In genomic region chr2:159124441-159124911, GRCh38 we compare ENCODE assay signal across 1 cellular context.
TF ChIP-seq lines count a peak whose summit lies in the region.

No MANE protein-coding gene starts in this region.

TF ChIP-seq in K562, 482 proteins besides CTCF, POLR2A, EP300 and RAD21 (continued from another document and continues in another):
- no peak for TF ChIP-seq ZBTB33 (CRISPR knock-in tag; IDR thresholded peaks at IDR 0.05)
- TF ChIP-seq ZNF695 (CRISPR knock-in tag; IDR thresholded peaks at IDR 0.05), result no peak
- TF ChIP-seq HMGXB4 (CRISPR knock-in tag; IDR thresholded peaks at IDR 0.05), result no peak
- no peak for TF ChIP-seq RFX5 (IDR thresholded peaks at IDR 0.05; ENCODE audit: low read depth, low read length)
- no peak for TF ChIP-seq KLF6 (CRISPR knock-in tag; IDR thresholded peaks at IDR 0.05; ENCODE audit: borderline replicate concordance)
- TF ChIP-seq ZNF76 (CRISPR knock-in tag; IDR thresholded peaks at IDR 0.05; ENCODE audit: borderline replicate concordance), result no peak
- TF ChIP-seq ATF1 (CRISPR knock-in tag; IDR thresholded peaks at IDR 0.05), result no peak
- TF ChIP-seq ATF1 (tag; IDR thresholded peaks at IDR 0.05), result no peak
- TF ChIP-seq MIER1 (IDR thresholded peaks at IDR 0.05; ENCODE audit: low read depth), result no peak
- no peak for TF ChIP-seq SAFB (IDR thresholded peaks at IDR 0.05; ENCODE audit: borderline replicate concordance, low read depth, low read length)
- TF ChIP-seq PHTF2 (CRISPR knock-in tag; IDR thresholded peaks at IDR 0.05), result no peak
- TF ChIP-seq HOMEZ (CRISPR knock-in tag; IDR thresholded peaks at IDR 0.05), result no peak
- TF ChIP-seq MEIS2 (IDR thresholded peaks at IDR 0.05; ENCODE audit: partially characterized antibody), result no peak
- no peak for TF ChIP-seq CGGBP1 (CRISPR knock-in tag; IDR thresholded peaks at IDR 0.05)
- no peak for TF ChIP-seq TAF15 (IDR thresholded peaks at IDR 0.05; ENCODE audit: low read depth, low read length)
- TF ChIP-seq MEF2D (tag; conservative IDR thresholded peaks at IDR 0.05; ENCODE audit: low read depth), result peak; percentile 78
- TF ChIP-seq MTA1 (IDR thresholded peaks at IDR 0.05; ENCODE audit: borderline replicate concordance), result no peak
- TF ChIP-seq NEUROD1 (IDR thresholded peaks at IDR 0.05; ENCODE audit: borderline replicate concordance, low read depth, low read length, partially characterized antibody), result no peak
- no peak for TF ChIP-seq ADNP (tag; IDR thresholded peaks at IDR 0.05)
- no peak for TF ChIP-seq CHD7 (IDR thresholded peaks at IDR 0.05; ENCODE audit: low read depth, low read length)
- TF ChIP-seq MXD1 (CRISPR knock-in tag; IDR thresholded peaks at IDR 0.05; ENCODE audit: borderline replicate concordance, poor library complexity, severe bottlenecking), result no peak
- no peak for TF ChIP-seq RBM34 (IDR thresholded peaks at IDR 0.05; ENCODE audit: borderline replicate concordance, insufficient read depth, low read length)
- TF ChIP-seq CREB1 (IDR thresholded peaks at IDR 0.05), result no peak
- no peak for TF ChIP-seq CREB1 (CRISPR knock-in tag; IDR thresholded peaks at IDR 0.05)
- TF ChIP-seq ZBTB11 (CRISPR knock-in tag; IDR thresholded peaks at IDR 0.05), result 0 out of 6 replicates have a peak, but pooled peaks of 1 of the 3 experiments have one; percentile 35
- no peak for TF ChIP-seq ZNF134 (CRISPR knock-in tag; conservative IDR thresholded peaks at IDR 0.05)
- TF ChIP-seq ELF2 (CRISPR knock-in tag; IDR thresholded peaks at IDR 0.05), result no peak
- no peak for TF ChIP-seq USF1 (CRISPR knock-in tag; IDR thresholded peaks at IDR 0.05)
- peak; percentile 26; the same call in 1 of the 2 replicates for TF ChIP-seq ZKSCAN8 (CRISPR knock-in tag; IDR thresholded peaks at IDR 0.05)
- no peak; the same call in 1 of the 2 replicates for TF ChIP-seq HBP1 (CRISPR knock-in tag; IDR thresholded peaks at IDR 0.05)
